7 cellular contexts compared by ENCODE assay signal in genomic region chrX:9644335-9644734, GRCh38.
DNase-seq lines count a peak whose midpoint lies in the region; ATAC-seq and TF ChIP-seq lines count a peak whose summit lies in the region.

No MANE protein-coding gene starts in this region.

- no peaks in the 10 kb centered on the region for H3K9me3 Mint-ChIP-seq in activated CD8-positive, alpha-beta T cell treated with anti-CD3 and anti-CD28 coated beads for 36 hours

- POLR2A ChIA-PET in activated CD8-positive, alpha-beta T cell treated with anti-CD3 and anti-CD28 coated beads for 36 hours (lab: Charles Lee): no interaction called here

- TF ChIP-seq CTCF in activated CD8-positive, alpha-beta T cell treated with anti-CD3 and anti-CD28 coated beads for 36 hours (IDR thresholded peaks at IDR 0.05): no peak

- peak overlapping the region; percentile 80 for H3K27ac Mint-ChIP-seq in activated CD8-positive, alpha-beta T cell treated with anti-CD3 and anti-CD28 coated beads for 36 hours

- intact Hi-C loops in activated CD8-positive, alpha-beta T cell treated with anti-CD3 and anti-CD28 coated beads for 36 hours (cut with micrococcal nuclease): no loop called here

- H3K4me1 Mint-ChIP-seq in activated CD8-positive, alpha-beta T cell treated with anti-CD3 and anti-CD28 coated beads for 36 hours (ENCODE audit: low read depth): peaks cover 38% of the 10 kb centered on the region

- peak; percentile 81 for DNase-seq in activated CD8-positive, alpha-beta T cell treated with anti-CD3 and anti-CD28 coated beads for 36 hours
- peak; percentile 31 to 36 for DNase-seq in stimulated activated CD8-positive, alpha-beta memory T cell treated with anti-CD3 and anti-CD28 coated beads, Interleukin-15, amount 100 ng/mL, for 48 hours (ENCODE audit: low read depth in 2 of 2)
- DNase-seq in LoVo (ENCODE audit: low spot score) (no peak), NCI-H774 (lab: John Stamatoyannopoulos, UW) (no peak), NCI-H1048 (lab: John Stamatoyannopoulos, UW) (no peak)

- peaks cover 5% of the 10 kb centered on the region for H3K36me3 Mint-ChIP-seq in activated CD8-positive, alpha-beta T cell treated with anti-CD3 and anti-CD28 coated beads for 36 hours (ENCODE audit: low read depth)

- CTCF ChIA-PET in activated CD8-positive, alpha-beta T cell treated with anti-CD3 and anti-CD28 coated beads for 36 hours (lab: Charles Lee): no interaction called here

- no peaks in the 10 kb centered on the region for H3K27me3 Mint-ChIP-seq in activated CD8-positive, alpha-beta T cell treated with anti-CD3 and anti-CD28 coated beads for 36 hours

- ATAC-seq in GM19328 (IDR thresholded peaks at IDR 0.05; ENCODE audit: unreplicated experiment): peak; percentile 57
- peak; percentile 84 for ATAC-seq in HG03135 (IDR thresholded peaks at IDR 0.05; ENCODE audit: unreplicated experiment)
- ATAC-seq in activated CD8-positive, alpha-beta T cell treated with anti-CD3 and anti-CD28 coated beads for 36 hours: peak; percentile 96

- H3K4me3 Mint-ChIP-seq in activated CD8-positive, alpha-beta T cell treated with anti-CD3 and anti-CD28 coated beads for 36 hours: no peak overlapping the region

Comparison
In these comparisons a context has a peak if more than half of its experiments do, and no peak if none do; other contexts are left out.
1. DNase-seq: peak in activated CD8-positive, alpha-beta T cell treated with anti-CD3 and anti-CD28 coated beads for 36 hours (single experiment) and stimulated activated CD8-positive, alpha-beta memory T cell treated with anti-CD3 and anti-CD28 coated beads, Interleukin-15, amount 100 ng/mL, for 48 hours (2 of 2); none in LoVo (single experiment), NCI-H774 (single experiment) and NCI-H1048 (single experiment).
2. Peak in every context shown above with its lines, with median percentiles within 50 percentile points of each other: ATAC-seq.